In the genomic region with DNA sequence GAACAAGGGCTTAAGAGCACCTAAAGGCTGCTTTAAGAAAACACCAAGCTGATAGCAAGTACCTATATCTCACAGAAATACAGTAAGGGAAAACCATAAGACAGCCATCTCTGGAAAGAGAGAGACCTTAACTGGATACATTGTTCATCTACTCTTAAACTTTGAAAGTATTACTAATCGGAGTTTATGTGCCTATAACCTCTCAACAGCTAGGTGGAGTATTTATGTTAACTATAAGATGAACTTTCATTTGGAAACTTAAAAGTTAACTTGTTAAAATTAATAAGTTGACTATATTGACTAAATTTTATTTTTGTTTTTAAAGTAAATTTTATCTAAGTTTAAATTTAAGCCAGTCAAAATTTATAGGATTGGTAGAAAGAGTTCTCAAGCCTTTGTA, we compare ENCODE assay signal across 19 cellular contexts.
DNase-seq lines count a peak whose midpoint lies in the region; ATAC-seq and TF ChIP-seq lines count a peak whose summit lies in the region.
"Had no signal": no experiment of that assay in that cellular context is flagged by ENCODE, and none has a peak within 500 bp of the region (broad histone marks: within the 10 kb centered on the region; RNA-seq: fewer than 3 reads in every experiment).

No MANE protein-coding gene starts in this region.

- H3K79me2 ChIP-seq in OCI-LY7 (ENCODE audit: insufficient read depth, low read depth, low read length): peaks cover 48% of the 10 kb centered on the region; the same call in 1 of the 2 replicates

- TF ChIP-seq CTCF in GM10266 (IDR thresholded peaks at IDR 0.05; ENCODE audit: control insufficient read depth, insufficient read depth, low read depth, missing control alignments): peak; percentile 9
- TF ChIP-seq CTCF in OCI-LY7 (conservative IDR thresholded peaks at IDR 0.05; ENCODE audit: low read length): peak; percentile 61
- peak; percentile 51 for TF ChIP-seq CTCF in chondrocyte (IDR thresholded peaks at IDR 0.05)
- peak; percentile 17 for TF ChIP-seq CTCF in neural crest cell (conservative IDR thresholded peaks at IDR 0.05)
- no peak for TF ChIP-seq CTCF in endodermal cell (conservative IDR thresholded peaks at IDR 0.05)

- H3K27ac Mint-ChIP-seq in chondrocyte (ENCODE audit: unreplicated experiment) (no peak overlapping the region), neural crest cell (ENCODE audit: unreplicated experiment) (no peak overlapping the region), endodermal cell (no peak overlapping the region)
- H3K27ac Mint-ChIP-seq: CD4-positive, alpha-beta T cell had no signal

- H3K27me3 ChIP-seq in endodermal cell (ENCODE audit: control insufficient read depth, insufficient read depth, low read length, poor library complexity, severe bottlenecking): no peaks in the 10 kb centered on the region
- H3K27me3 ChIP-seq: Peyer's patch had no signal

- H3K36me3 Mint-ChIP-seq in chondrocyte (ENCODE audit: low read depth) (no peaks in the 10 kb centered on the region), neural crest cell (ENCODE audit: low read depth) (peaks cover 1% of the 10 kb centered on the region), endodermal cell (ENCODE audit: low read depth) (peaks cover 3% of the 10 kb centered on the region)

- ATAC-seq in activated CD4-positive, CD25-positive, alpha-beta regulatory T cell treated with anti-CD3 and anti-CD28 coated beads, Interleukin-2, amount 50 U/mL, for 24 hours: no peak

- H3K9ac ChIP-seq in endodermal cell (ENCODE audit: extremely low read depth, low read length, poor library complexity, severe bottlenecking): no peak overlapping the region

- H3K4me1 Mint-ChIP-seq in chondrocyte (ENCODE audit: low read depth): peaks cover 17% of the 10 kb centered on the region
- peaks cover 5% of the 10 kb centered on the region for H3K4me1 Mint-ChIP-seq in neural crest cell
- peaks cover 10% of the 10 kb centered on the region for H3K4me1 Mint-ChIP-seq in endodermal cell

- H3K9me3 ChIP-seq in OCI-LY7 (ENCODE audit: low read length) (no peaks in the 10 kb centered on the region), endodermal cell (ENCODE audit: control insufficient read depth, low read length) (no peaks in the 10 kb centered on the region)
- H3K9me3 ChIP-seq: Peyer's patch had no signal

- H3K27me3 Mint-ChIP-seq in chondrocyte (ENCODE audit: low read depth): no peaks in the 10 kb centered on the region
- no peaks in the 10 kb centered on the region for H3K27me3 Mint-ChIP-seq in neural crest cell (ENCODE audit: low read depth)
- no peaks in the 10 kb centered on the region for H3K27me3 Mint-ChIP-seq in endodermal cell (ENCODE audit: insufficient read depth)
- H3K27me3 Mint-ChIP-seq: CD4-positive, alpha-beta T cell had no signal

- no TSS peak for BruUV-seq in OCI-LY7 (replicated peaks; lab: Mats Ljungman, UMichigan)

- POLR2A ChIA-PET in OCI-LY7 (lab: Charles Lee): interaction anchor here (0.6 to 1.1 kb wide), 3 partner anchors 86 to 549 kb away, joined by 3 to 5 read pairs (median 3); no protein-coding TSS in a partner anchor

- 90% methylated on average over 1 of the region's 1 CpG; no CpG with 5 or more reads in 1 of the 2 experiments for whole genome bisulfite sequencing in endodermal cell (ENCODE audit: insufficient coverage in 1 of 2, insufficient read length in 1 of 2), 2 experiments

- H3K4me1 ChIP-seq in OCI-LY7 (ENCODE audit: insufficient read depth, low read length, poor library complexity, severe bottlenecking) (peaks cover 22% of the 10 kb centered on the region), endodermal cell (ENCODE audit: control insufficient read depth, insufficient read depth, low read length) (peaks cover 2% of the 10 kb centered on the region)

- H3K4me3 Mint-ChIP-seq in chondrocyte (ENCODE audit: unreplicated experiment) (no peak overlapping the region), neural crest cell (no peak overlapping the region), endodermal cell (no peak overlapping the region)
- H3K4me3 Mint-ChIP-seq: CD4-positive, alpha-beta T cell had no signal

- DNase-seq in GM10266 (ENCODE audit: extremely low spot score) (no peak), OCI-LY7 (ENCODE audit: low spot score) (no peak), chondrocyte (ENCODE audit: low spot score) (no peak), neural crest cell (ENCODE audit: low read depth, low spot score) (no peak), NCI-H2171 (lab: John Stamatoyannopoulos, UW) (no peak), kidney glomerular epithelial cell (lab: John Stamatoyannopoulos, UW) (no peak), endodermal cell (no peak)
- DNase-seq: ACHN; CD4-positive, alpha-beta T cell; DMS79 treated with DMSO at 0.1 percent for 48 hours; GF-D8; NCI-H1105; NCI-H187; NCI-H446 treated with DMSO at 0.1 percent for 48 hours; NCI-H748 treated with DMSO at 0.1 percent for 48 hours; Peyer's patch; SHP77 treated with DMSO at 0.1 percent for 48 hours had no signal

- no peak overlapping the region for H3K4me3 ChIP-seq in OCI-LY7 (ENCODE audit: low read depth, low read length, poor library complexity, severe bottlenecking)
- no peak overlapping the region for H3K4me3 ChIP-seq in endodermal cell (ENCODE audit: low read length)
- H3K4me3 ChIP-seq: Peyer's patch had no signal

- H3K4me2 ChIP-seq in OCI-LY7 (ENCODE audit: low read length): no peak overlapping the region

- no peaks in the 10 kb centered on the region for H3K9me2 ChIP-seq in OCI-LY7 (ENCODE audit: insufficient read depth, low read length)

- H2AFZ ChIP-seq in OCI-LY7 (ENCODE audit: low read length): no peak overlapping the region

- no peaks in the 10 kb centered on the region for H3K9me3 Mint-ChIP-seq in chondrocyte (ENCODE audit: low read depth)
- H3K9me3 Mint-ChIP-seq in neural crest cell: no peaks in the 10 kb centered on the region
- H3K9me3 Mint-ChIP-seq in endodermal cell: no peaks in the 10 kb centered on the region
- H3K9me3 Mint-ChIP-seq: CD4-positive, alpha-beta T cell had no signal

- H4K20me1 ChIP-seq in OCI-LY7 (ENCODE audit: insufficient read depth, low read length): no peaks in the 10 kb centered on the region

- H3K36me3 ChIP-seq in OCI-LY7 (ENCODE audit: insufficient read depth, low read length) (peaks cover 83% of the 10 kb centered on the region), endodermal cell (ENCODE audit: control insufficient read depth, insufficient read depth, low read length) (peaks cover 19% of the 10 kb centered on the region)

- H3K27ac ChIP-seq in OCI-LY7 (ENCODE audit: low read depth, low read length, poor library complexity, severe bottlenecking): no peak overlapping the region
- no peak overlapping the region for H3K27ac ChIP-seq in endodermal cell (ENCODE audit: low read depth, low read length)
- H3K27ac ChIP-seq: HL-60, Peyer's patch had no signal

- intact Hi-C loops in OCI-LY7 (cut with micrococcal nuclease; ENCODE audit: unreplicated experiment): no loop called here

- CTCF ChIA-PET in OCI-LY7 (lab: Charles Lee; ENCODE audit: unreplicated experiment): no interaction called here
